Comparison of ENCODE assay signal across 12 cellular contexts in the genomic region with DNA sequence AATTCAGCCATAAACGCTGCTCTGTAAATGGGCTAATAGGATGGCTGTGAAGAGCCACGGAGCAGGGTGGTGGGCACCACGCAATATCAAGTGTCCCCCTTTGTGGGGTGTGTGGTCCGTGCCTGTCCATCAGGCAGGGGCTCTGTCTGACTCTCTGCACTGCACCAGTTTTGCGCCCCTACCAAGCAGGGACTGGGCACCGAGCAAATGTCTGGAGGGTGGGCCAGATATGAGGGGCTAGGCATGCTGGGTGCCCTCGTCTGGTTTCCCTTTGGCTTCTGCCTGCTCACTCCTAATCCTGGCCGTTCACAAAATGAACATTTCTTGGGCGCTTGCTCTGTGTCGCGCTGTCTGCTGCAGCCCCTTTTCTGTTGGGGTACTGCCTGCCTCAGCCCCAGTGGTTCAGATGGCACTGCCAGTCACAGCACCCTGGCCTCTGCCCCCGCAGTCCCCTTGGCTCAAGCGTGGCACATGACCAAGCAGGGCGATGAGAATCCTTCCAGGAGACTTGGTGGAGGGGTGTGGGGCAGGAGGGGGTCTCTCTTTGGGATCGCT. TPM values are rescaled to one million over a fixed set of nuclear protein-coding genes. Genes with fewer than 3 reads are reported as not detected.
DNase-seq lines count a peak whose midpoint lies in the region; ATAC-seq and TF ChIP-seq lines count a peak whose summit lies in the region.
"Had no signal": no experiment of that assay in that cellular context is flagged by ENCODE, and none has a peak within 500 bp of the region (broad histone marks: within the 10 kb centered on the region; RNA-seq: fewer than 3 reads in every experiment).

No MANE protein-coding gene starts in this region.

- H3K4me1 Mint-ChIP-seq in CD8-positive, alpha-beta memory T cell: peaks cover 26 to 34% (median 27%) of the 10 kb centered on the region in 3 donors
- peaks cover 31 to 35% (median 34%) of the 10 kb centered on the region in 3 donors for H3K4me1 Mint-ChIP-seq in T-cell

- no peak for TF ChIP-seq POLR2A in erythroblast (IDR thresholded peaks at IDR 0.05; ENCODE audit: low read length)

- no peaks in the 10 kb centered on the region for H3K9me2 ChIP-seq in hepatocyte (replicated peaks; ENCODE audit: insufficient read depth)

- H3K9me3 Mint-ChIP-seq in CD8-positive, alpha-beta memory T cell: peaks cover 8 to 12% (median 9%) of the 10 kb centered on the region in 5 donors
- peaks cover 5 to 12% (median 9%) of the 10 kb centered on the region in 3 donors for H3K9me3 Mint-ChIP-seq in T-cell

- H3K4me2 ChIP-seq in hepatocyte (no peak overlapping the region), osteoblast (ENCODE audit: insufficient read depth, low read length) (no peak overlapping the region)

- 92% methylated on average over 15 of the region's 15 CpGs for WGBS in hepatocyte (ENCODE audit: low lambda C conversion rate, missing lambda C conversion rate)

- H3K36me3 ChIP-seq in CD8-positive, alpha-beta memory T cell (ENCODE audit: insufficient read depth, low read length): no peaks in the 10 kb centered on the region
- H3K36me3 ChIP-seq in hepatocyte (replicated peaks; ENCODE audit: insufficient read depth, low read depth) (no peaks in the 10 kb centered on the region), osteoblast (ENCODE audit: insufficient read depth, low read length) (no peaks in the 10 kb centered on the region)
- H3K36me3 ChIP-seq: SJCRH30 had no signal

- H3K4me3 Mint-ChIP-seq in CD8-positive, alpha-beta memory T cell: peak overlapping the region; percentile 5 to 91 (median 79)
- peak overlapping the region in 2 of 3 donors; percentile 79 to 82 for H3K4me3 Mint-ChIP-seq in T-cell

- H2AFZ ChIP-seq in hepatocyte (no peak overlapping the region), osteoblast (ENCODE audit: low read length) (no peak overlapping the region)

- TF ChIP-seq CTCF in hepatocyte (IDR thresholded peaks at IDR 0.05; ENCODE audit: poor library complexity) (no peak), osteoblast (IDR thresholded peaks at IDR 0.05; ENCODE audit: extremely low read depth, low read depth, low read length) (no peak)

- CTCF ChIA-PET in CD8-positive, alpha-beta memory T cell (lab: Charles Lee): no interaction called here
- CTCF ChIA-PET in T-cell (lab: Charles Lee): interaction anchor here in 1 of 2 donors (0.7 kb wide), 1 partner anchor 188 kb away, joined by 3 read pairs; a partner anchor contains a TSS

- no peak for ATAC-seq in T-cell (replicated peaks in 1 of 4)

- no peak overlapping the region for H3K27ac ChIP-seq in CD8-positive, alpha-beta memory T cell (ENCODE audit: low read depth, low read length)
- H3K27ac ChIP-seq in hepatocyte (peak overlapping the region; percentile 94), osteoblast (ENCODE audit: low read depth, low read length) (no peak overlapping the region)
- H3K27ac ChIP-seq: SJCRH30 had no signal

- no peak for DNase-seq in CD8-positive, alpha-beta memory T cell
- DNase-seq in T-cell (no peak), hepatocyte (ENCODE audit: low spot score) (no peak), osteoblast (ENCODE audit: insufficient read length, low spot score, missing footprints) (peak; percentile 64), DMS114 treated with DMSO at 0.1 percent for 48 hours (lab: John Stamatoyannopoulos, UW; ENCODE audit: unreplicated experiment) (no peak), erythroblast (lab: John Stamatoyannopoulos, UW) (no peak), Kasumi-1 (lab: John Stamatoyannopoulos, UW) (no peak)
- DNase-seq in activated effector memory CD4-positive, alpha-beta T cell treated with anti-CD3 and anti-CD28 coated beads, Interleukin-2, amount 50 U/mL, for 16 hours: no peak
- DNase-seq: C1 segment of cervical spinal cord; mesendoderm; SJCRH30; stimulated activated naive CD4-positive, alpha-beta T cell had no signal

- POLR2A ChIA-PET in CD8-positive, alpha-beta memory T cell (lab: Charles Lee): no interaction called here
- POLR2A ChIA-PET in T-cell (lab: Charles Lee): no interaction called here

- H3K27ac Mint-ChIP-seq in CD8-positive, alpha-beta memory T cell: peak overlapping the region in 2 of 8 donors; percentile 63 to 80
- peak overlapping the region in 1 of 2 donors; percentile 86 for H3K27ac Mint-ChIP-seq in T-cell

- H3K9me3 ChIP-seq in CD8-positive, alpha-beta memory T cell (ENCODE audit: low read length): no peaks in the 10 kb centered on the region
- no peaks in the 10 kb centered on the region for H3K9me3 ChIP-seq in hepatocyte (ENCODE audit: low read depth)
- H3K9me3 ChIP-seq in osteoblast (ENCODE audit: low read depth, low read length): peaks cover 6% of the 10 kb centered on the region
- H3K9me3 ChIP-seq: SJCRH30 had no signal

- H3K27me3 ChIP-seq in CD8-positive, alpha-beta memory T cell (ENCODE audit: insufficient read depth, low read length, poor library complexity, severe bottlenecking): no peaks in the 10 kb centered on the region
- H3K27me3 ChIP-seq in hepatocyte (no peaks in the 10 kb centered on the region), osteoblast (ENCODE audit: insufficient read depth, low read length) (peaks cover 3% of the 10 kb centered on the region)

- no peak overlapping the region for H3K4me3 ChIP-seq in CD8-positive, alpha-beta memory T cell (ENCODE audit: low read length)
- no peak overlapping the region for H3K4me3 ChIP-seq in hepatocyte
- H3K4me3 ChIP-seq in osteoblast (ENCODE audit: insufficient read depth, low read length): no peak overlapping the region
- H3K4me3 ChIP-seq: SJCRH30 had no signal

- H3K79me2 ChIP-seq in hepatocyte (peaks cover 17% of the 10 kb centered on the region), osteoblast (ENCODE audit: insufficient read depth, low read length) (peaks cover 8% of the 10 kb centered on the region)

- peaks cover 0 to 5% (median 2%) of the 10 kb centered on the region in 3 donors for H3K36me3 Mint-ChIP-seq in CD8-positive, alpha-beta memory T cell
- no peaks in the 10 kb centered on the region for H3K36me3 Mint-ChIP-seq in T-cell

- H4K20me1 ChIP-seq in hepatocyte (ENCODE audit: insufficient read depth, poor library complexity, severe bottlenecking) (peaks cover 2% of the 10 kb centered on the region), osteoblast (ENCODE audit: insufficient read depth, low read length) (peaks cover 10% of the 10 kb centered on the region)

- peaks cover 0 to 3% of the 10 kb centered on the region in 2 donors for H3K27me3 Mint-ChIP-seq in CD8-positive, alpha-beta memory T cell
- no peaks in the 10 kb centered on the region for H3K27me3 Mint-ChIP-seq in T-cell

- peaks cover 28% of the 10 kb centered on the region for H3K4me1 ChIP-seq in CD8-positive, alpha-beta memory T cell (ENCODE audit: insufficient read depth, low read length)
- H3K4me1 ChIP-seq in hepatocyte (ENCODE audit: insufficient read depth) (peaks cover 31% of the 10 kb centered on the region), osteoblast (ENCODE audit: insufficient read depth, low read length) (peaks cover 7% of the 10 kb centered on the region)
- H3K4me1 ChIP-seq: SJCRH30 had no signal

RNA-seq across cellular contexts. Expression of a gene that starts 37.1 kb away (rescaled TPM):
- under 1 TPM; 0.15 to 0.33 TPM for total RNA-seq in CD8-positive, alpha-beta memory T cell
- 0.30 TPM for polyA plus RNA-seq in CD8-positive, alpha-beta memory T cell
- total RNA-seq in T-cell (1 to 10 TPM; 1.1 to 2.7 (median 1.6) TPM), hepatocyte (5.8 and 8.7 TPM in 2 replicates), osteoblast (2.7 and 3.6 TPM in 2 replicates)
- polyA plus RNA-seq in hepatocyte: 3.0 and 4.9 TPM in 2 replicates
- total RNA-seq: SJCRH30 had no signal

RNA-seq across cellular contexts. Expression of a gene that starts 45.7 kb away (rescaled TPM):
- 10 to 100 TPM; 25.3 to 33.0 TPM for total RNA-seq in CD8-positive, alpha-beta memory T cell
- 7.6 TPM for polyA plus RNA-seq in CD8-positive, alpha-beta memory T cell
- total RNA-seq in T-cell (10 to 100 TPM in 4 of 5 donors, 1 to 10 TPM in 1; 8.8 to 24.3 (median 22.9) TPM), hepatocyte (21.2 and 21.8 TPM in 2 replicates), osteoblast (16.8 and 17.0 TPM in 2 replicates)
- 31.0 and 32.6 TPM in 2 replicates for polyA plus RNA-seq in hepatocyte
